ENCODE assay signal across 1 cellular context in genomic region chr10:97719602-97720001, GRCh38.
TF ChIP-seq lines count a peak whose summit lies in the region.

No MANE protein-coding gene starts in this region.

TF ChIP-seq in A549, 52 proteins besides CTCF, POLR2A, EP300 and RAD21 (continued from another document):
- TF ChIP-seq JUN (IDR thresholded peaks at IDR 0.05): no peak
- TF ChIP-seq NFE2L2 (conservative IDR thresholded peaks at IDR 0.05; ENCODE audit: low read length): no peak
- TF ChIP-seq RCOR1 (IDR thresholded peaks at IDR 0.05; ENCODE audit: low read depth, low read length): no peak
- TF ChIP-seq GATA3 (IDR thresholded peaks at IDR 0.05; ENCODE audit: borderline replicate concordance): no peak
- no peak for TF ChIP-seq EHMT2 (IDR thresholded peaks at IDR 0.05; ENCODE audit: low read depth)
- no peak for TF ChIP-seq HEYL (CRISPR knock-in tag; IDR thresholded peaks at IDR 0.05)
- no peak for TF ChIP-seq KDM5A (IDR thresholded peaks at IDR 0.05)
- TF ChIP-seq HOXB13 (CRISPR knock-in tag; IDR thresholded peaks at IDR 0.05; ENCODE audit: low read depth): no peak
- no peak for TF ChIP-seq FOXS1 (CRISPR knock-in tag; IDR thresholded peaks at IDR 0.05)
- TF ChIP-seq REST (IDR thresholded peaks at IDR 0.05): no peak
